11 cellular contexts compared by ENCODE assay signal in the genomic region with DNA sequence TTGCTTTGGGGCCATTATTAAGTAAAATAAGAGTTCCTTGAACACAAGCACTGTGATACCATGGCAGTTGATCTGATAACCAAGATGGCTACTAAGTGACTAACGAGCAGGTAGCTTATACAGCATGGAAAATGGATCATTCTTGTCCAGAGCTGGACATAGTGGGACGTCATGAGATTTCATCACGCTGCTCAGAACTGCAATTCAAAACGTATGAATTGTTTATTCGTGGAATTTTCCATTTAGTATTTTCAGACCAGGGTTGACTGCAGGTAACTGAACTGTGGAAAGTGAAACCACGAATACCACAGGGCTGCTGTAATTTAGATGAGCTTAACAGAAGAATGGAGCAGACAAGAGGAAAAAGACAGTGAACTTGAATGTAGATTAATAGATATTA. TPM values are rescaled to one million over a fixed set of nuclear protein-coding genes. Genes with fewer than 3 reads are reported as not detected.
DNase-seq lines count a peak whose midpoint lies in the region; ATAC-seq and FAIRE-seq lines count a peak whose summit lies in the region.
"Had no signal": no experiment of that assay in that cellular context is flagged by ENCODE, and none has a peak within 500 bp of the region (broad histone marks: within the 10 kb centered on the region; RNA-seq: fewer than 3 reads in every experiment).

No MANE protein-coding gene starts in this region.

- DNase-seq in ACHN (peak; percentile 33), NAMALWA (ENCODE audit: low spot score) (peak; percentile 74), astrocyte of the hippocampus (ENCODE audit: low read depth, low spot score) (peak; percentile 49), frontal cortex (ENCODE audit: low spot score in 2 of 2) (no peak), A172 (ENCODE audit: low spot score) (no peak), left ventricle myocardium superior (no peak)
- DNase-seq: hippocampal formation, right cardiac atrium had no signal

- intact Hi-C loops in left ventricle myocardium superior (cut with micrococcal nuclease): no loop called here

- ATAC-seq in GM19023 (IDR thresholded peaks at IDR 0.05; ENCODE audit: unreplicated experiment): peak; percentile 58
- no peak for ATAC-seq in HG03520 (IDR thresholded peaks at IDR 0.05; ENCODE audit: unreplicated experiment)
- ATAC-seq in left ventricle myocardium superior: no peak
- ATAC-seq: right cardiac atrium had no signal

- in situ Hi-C loops in ACHN (cut with HindIII; ENCODE audit: low pct_ligation_motif_present, low pct_unique_long_range_greater_than_20kb, low sequenced_read_pairs): no loop called here

- no peak for FAIRE-seq in frontal cortex (lab: Jason Lieb, UNC)
- FAIRE-seq: bronchial epithelial cell had no signal

RNA-seq across cellular contexts. Expression of gene CCDC18, which starts 38.9 kb away (rescaled TPM):
- total RNA-seq in frontal cortex (12.2 TPM), left ventricle myocardium superior (2.9 TPM)
- total RNA-seq in A172 (2014; rRNA removed; shearing (Covaris generic)): 10.0 and 11.7 TPM in 2 replicates

RNA-seq across cellular contexts. Expression of gene TMED5, which starts 39.2 kb away (rescaled TPM):
- total RNA-seq in frontal cortex: 32.2 TPM
- total RNA-seq in A172 (2014; rRNA removed; shearing (Covaris generic)): 31.1 and 37.8 TPM in 2 replicates
- total RNA-seq in left ventricle myocardium superior: 54.8 TPM

Comparison
In these comparisons a context has a peak if more than half of its experiments do, and no peak if none do; other contexts are left out.
1. DNase-seq: peak in ACHN (single experiment), NAMALWA (single experiment) and astrocyte of the hippocampus (single experiment); none in frontal cortex (0 of 2), A172 (single experiment) and left ventricle myocardium superior (single experiment).